In the genomic region with DNA sequence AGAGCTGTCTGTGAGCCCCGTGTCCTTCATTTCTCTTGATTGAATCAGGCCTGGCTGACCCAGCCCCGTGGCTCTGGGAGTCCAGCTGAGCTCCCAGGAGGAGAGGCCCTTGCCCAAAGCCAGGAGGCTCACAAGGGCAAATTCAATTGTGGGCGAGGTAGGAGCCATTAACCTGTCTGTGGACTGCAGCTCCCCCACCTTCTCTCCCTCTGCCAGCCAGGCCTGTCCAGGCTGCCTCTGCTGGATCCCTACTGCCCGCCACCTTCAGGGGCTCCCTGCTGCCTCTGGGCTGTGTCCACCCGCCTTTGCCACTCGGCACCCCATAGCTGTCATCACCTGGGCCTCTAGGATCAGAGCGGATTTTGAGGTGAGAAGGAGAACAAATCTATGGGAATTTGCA, we compare ENCODE assay signal across 1 cellular context.
TF ChIP-seq lines count a peak whose summit lies in the region.

No MANE protein-coding gene starts in this region.

TF ChIP-seq in HepG2, 621 proteins besides CTCF, POLR2A, EP300 and RAD21:
- TF ChIP-seq RARG (CRISPR knock-in tag; IDR thresholded peaks at IDR 0.05; ENCODE audit: low read depth) = no peak
- TF ChIP-seq, protein P1, sequence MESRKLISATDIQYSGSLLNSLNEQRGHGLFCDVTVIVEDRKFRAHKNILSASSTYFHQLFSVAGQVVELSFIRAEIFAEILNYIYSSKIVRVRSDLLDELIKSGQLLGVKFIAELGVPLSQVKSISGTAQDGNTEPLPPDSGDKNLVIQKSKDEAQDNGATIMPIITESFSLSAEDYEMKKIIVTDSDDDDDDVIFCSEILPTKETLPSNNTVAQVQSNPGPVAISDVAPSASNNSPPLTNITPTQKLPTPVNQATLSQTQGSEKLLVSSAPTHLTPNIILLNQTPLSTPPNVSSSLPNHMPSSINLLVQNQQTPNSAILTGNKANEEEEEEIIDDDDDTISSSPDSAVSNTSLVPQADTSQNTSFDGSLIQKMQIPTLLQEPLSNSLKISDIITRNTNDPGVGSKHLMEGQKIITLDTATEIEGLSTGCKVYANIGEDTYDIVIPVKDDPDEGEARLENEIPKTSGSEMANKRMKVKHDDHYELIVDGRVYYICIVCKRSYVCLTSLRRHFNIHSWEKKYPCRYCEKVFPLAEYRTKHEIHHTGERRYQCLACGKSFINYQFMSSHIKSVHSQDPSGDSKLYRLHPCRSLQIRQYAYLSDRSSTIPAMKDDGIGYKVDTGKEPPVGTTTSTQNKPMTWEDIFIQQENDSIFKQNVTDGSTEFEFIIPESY (CRISPR knock-in tag; IDR thresholded peaks at IDR 0.05) = peak; percentile 31; the same call in 1 of the 2 replicates
- TF ChIP-seq ZNF780A (CRISPR knock-in tag; IDR thresholded peaks at IDR 0.05) = no peak
- TF ChIP-seq MYC (CRISPR knock-in tag; IDR thresholded peaks at IDR 0.05; ENCODE audit: borderline replicate concordance) = no peak
- TF ChIP-seq, protein P2, sequence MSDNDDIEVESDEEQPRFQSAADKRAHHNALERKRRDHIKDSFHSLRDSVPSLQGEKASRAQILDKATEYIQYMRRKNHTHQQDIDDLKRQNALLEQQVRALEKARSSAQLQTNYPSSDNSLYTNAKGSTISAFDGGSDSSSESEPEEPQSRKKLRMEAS (IDR thresholded peaks at IDR 0.05) = no peak
- TF ChIP-seq ZNF180 (CRISPR knock-in tag; IDR thresholded peaks at IDR 0.05; ENCODE audit: borderline replicate concordance, low read depth) = no peak
